In the genomic region with DNA sequence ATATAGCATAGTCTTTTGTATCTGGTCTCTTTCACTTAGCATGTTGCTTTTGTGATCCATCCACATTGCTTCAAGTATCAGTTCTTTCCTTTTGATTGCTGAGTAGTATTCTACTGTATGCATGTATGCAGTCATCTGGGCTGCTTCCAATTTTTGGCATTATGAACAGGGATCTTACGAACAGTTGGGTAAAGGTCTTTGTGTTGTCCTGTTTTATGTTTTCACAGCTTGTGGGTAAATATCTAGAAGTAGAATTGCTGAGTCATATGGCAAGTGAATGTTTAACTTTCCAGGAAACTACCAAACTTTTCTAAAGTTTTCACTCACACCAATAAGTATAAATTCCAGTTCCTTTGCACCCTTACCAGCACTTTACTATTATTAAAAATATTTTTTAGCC, we compare ENCODE assay signal across 15 cellular contexts.
DNase-seq lines count a peak whose midpoint lies in the region; ATAC-seq and TF ChIP-seq lines count a peak whose summit lies in the region.
"Had no signal": no experiment of that assay in that cellular context is flagged by ENCODE, and none has a peak within 500 bp of the region (broad histone marks: within the 10 kb centered on the region; RNA-seq: fewer than 3 reads in every experiment).

No MANE protein-coding gene starts in this region.

- H3K27me3 Mint-ChIP-seq in chondrocyte (ENCODE audit: low read depth), result no peaks in the 10 kb centered on the region
- H3K27me3 Mint-ChIP-seq: CD4-positive, alpha-beta memory T cell had no signal

- no peak overlapping the region for H4K8ac ChIP-seq in IMR-90 (ENCODE audit: low read depth in 2 of 2, low read length in 2 of 2)

- TF ChIP-seq CTCF in IMR-90 (conservative IDR thresholded peaks at IDR 0.05; ENCODE audit: low read depth, low read length) (no peak), chondrocyte (IDR thresholded peaks at IDR 0.05) (no peak), mucosa of descending colon (IDR thresholded peaks at IDR 0.05) (no peak), foreskin keratinocyte (conservative IDR thresholded peaks at IDR 0.05) (no peak)

- H3K4me1 ChIP-seq in IMR-90 (ENCODE audit: control insufficient read depth, insufficient read depth, low read length) (no peaks in the 10 kb centered on the region), mucosa of descending colon (ENCODE audit: low read depth) (no peaks in the 10 kb centered on the region), foreskin keratinocyte (no peaks in the 10 kb centered on the region)
- H3K4me1 ChIP-seq: gastrocnemius medialis had no signal

- no peak overlapping the region for H3K56ac ChIP-seq in IMR-90 (ENCODE audit: extremely low read depth, insufficient read depth, low read length)

- H4K20me1 ChIP-seq in IMR-90 (ENCODE audit: insufficient read depth, low read length), result peaks cover 6% of the 10 kb centered on the region; the same call in 1 of the 2 replicates

- H2AK5ac ChIP-seq in IMR-90 (ENCODE audit: low read depth, low read length), result no peak overlapping the region

- H2BK15ac ChIP-seq in IMR-90 (ENCODE audit: low read depth, low read length), result no peak overlapping the region

- H3K9me3 Mint-ChIP-seq in chondrocyte (ENCODE audit: low read depth), result peaks cover 8% of the 10 kb centered on the region

- no peaks in the 10 kb centered on the region for H3K9me1 ChIP-seq in IMR-90 (ENCODE audit: insufficient read depth, low read length)

- no peak overlapping the region for H3K4me3 ChIP-seq in IMR-90 (ENCODE audit: insufficient read depth, low read depth, low read length)
- H3K4me3 ChIP-seq in mucosa of descending colon, result no peak overlapping the region
- H3K4me3 ChIP-seq: gastrocnemius medialis, GM23248 had no signal

- no TSS peak for BruUV-seq in IMR-90 (replicated peaks; lab: Mats Ljungman, UMichigan)

- TF ChIP-seq RAD21 in IMR-90 (IDR thresholded peaks at IDR 0.05; ENCODE audit: low read length), result no peak

- no CpG with 5 or more reads among the region's 1 CpG for WGBS in IMR-90 (ENCODE audit: extremely low coverage in 2 of 2, insufficient read length in 1 of 2), 2 experiments

- no peak overlapping the region for H2BK5ac ChIP-seq in IMR-90 (ENCODE audit: low read depth, low read length, poor library complexity, severe bottlenecking)

- H4K5ac ChIP-seq in IMR-90 (ENCODE audit: low read depth, low read length), result no peak overlapping the region

- H2BK20ac ChIP-seq in IMR-90 (ENCODE audit: low read depth, low read length), result no peak overlapping the region

- H3K9ac ChIP-seq in IMR-90 (ENCODE audit: low read depth, low read length), result no peak overlapping the region
- H3K9ac ChIP-seq: GM23248 had no signal

- no peak overlapping the region for H3K23ac ChIP-seq in IMR-90 (ENCODE audit: low read depth, low read length)

- peaks cover 0 to 7% of the 10 kb centered on the region in 2 experiments; a peak in 2 of 4 replicates for H3K79me1 ChIP-seq in IMR-90 (ENCODE audit: low read depth in 1 of 2, low read length in 2 of 2)

- POLR2A ChIA-PET in IMR-90 (lab: Charles Lee; ENCODE audit: unreplicated experiment), result no interaction called here

- DNase-seq in IMR-90, result peak; percentile 27
- DNase-seq in chondrocyte (ENCODE audit: low spot score), result no peak
- DNase-seq in mucosa of descending colon, result no peak
- DNase-seq in activated T-cell treated with anti-CD3 and anti-CD28 coated beads for 4 hours, result no peak
- no peak for DNase-seq in foreskin keratinocyte
- DNase-seq: activated CD4-positive, alpha-beta T cell treated with anti-CD3 and anti-CD28 coated beads, Interleukin-2, amount 50 U/mL, for 48 hours; CD4-positive, alpha-beta memory T cell; effector CD8-positive, alpha-beta T cell; gastrocnemius medialis; GM23248; NCI-H1105 treated with DMSO at 0.1 percent for 48 hours; NCI-H226; stimulated activated CD4-positive, alpha-beta T cell treated with anti-CD3 and anti-CD28 coated beads, Interleukin-15, amount 100 ng/mL, for 24 hours had no signal

- H3K9me3 ChIP-seq in IMR-90 (ENCODE audit: control insufficient read depth, insufficient read depth, low read length), result no peaks in the 10 kb centered on the region
- H3K9me3 ChIP-seq in mucosa of descending colon, result no peaks in the 10 kb centered on the region
- H3K9me3 ChIP-seq: gastrocnemius medialis had no signal

- dilution Hi-C loops in IMR-90 (cut with HindIII; ENCODE audit: low sequenced_read_pairs, unreplicated experiment), result no loop called here

- no peak overlapping the region for H3K18ac ChIP-seq in IMR-90 (ENCODE audit: low read depth, low read length)

- peak; percentile 38 for ATAC-seq in GM18858 (IDR thresholded peaks at IDR 0.05; ENCODE audit: unreplicated experiment)
- no peak for ATAC-seq in IMR-90 (ENCODE audit: low read depth)
- ATAC-seq in mucosa of descending colon, result peak; percentile 91
- no peak for ATAC-seq in foreskin keratinocyte
- ATAC-seq in HG02981 (IDR thresholded peaks at IDR 0.05; ENCODE audit: unreplicated experiment), result no peak
- ATAC-seq: gastrocnemius medialis had no signal

- peaks cover 3% of the 10 kb centered on the region; the same call in 1 of the 2 replicates for H3K36me3 ChIP-seq in IMR-90 (ENCODE audit: control insufficient read depth, insufficient read depth, low read length)
- H3K36me3 ChIP-seq in mucosa of descending colon (ENCODE audit: low read depth), result no peaks in the 10 kb centered on the region
- H3K36me3 ChIP-seq: gastrocnemius medialis had no signal

- no peak overlapping the region for H3K4me3 Mint-ChIP-seq in chondrocyte (ENCODE audit: unreplicated experiment)

- no peaks in the 10 kb centered on the region for H3K27me3 ChIP-seq in IMR-90 (ENCODE audit: control insufficient read depth, insufficient read depth, low read length)
- no peaks in the 10 kb centered on the region for H3K27me3 ChIP-seq in foreskin keratinocyte
- H3K27me3 ChIP-seq: gastrocnemius medialis had no signal

- no peak overlapping the region for H2BK120ac ChIP-seq in IMR-90 (ENCODE audit: low read depth, low read length)

- no peak overlapping the region for H3K4me2 ChIP-seq in IMR-90 (ENCODE audit: low read depth, low read length)

- intact Hi-C loops in IMR-90 (cut with micrococcal nuclease), result no loop called here
- intact Hi-C loops in mucosa of descending colon (cut with DNase I, micrococcal nuclease), result no loop called here

- no peak overlapping the region for H2AK9ac ChIP-seq in IMR-90 (replicated peaks; ENCODE audit: low read depth, low read length, poor library complexity)

- no peak overlapping the region for H3K27ac ChIP-seq in IMR-90 (ENCODE audit: insufficient read depth, low read length)
- H3K27ac ChIP-seq in foreskin keratinocyte, result no peak overlapping the region
- H3K27ac ChIP-seq: gastrocnemius medialis, GM23248 had no signal

- H3K27ac Mint-ChIP-seq in chondrocyte (ENCODE audit: unreplicated experiment), result peak overlapping the region; percentile 9

- no peak for TF ChIP-seq POLR2A in IMR-90 (IDR thresholded peaks at IDR 0.05; ENCODE audit: low read depth, low read length)

- H3K4me1 Mint-ChIP-seq in chondrocyte (ENCODE audit: low read depth), result no peaks in the 10 kb centered on the region

- no peak overlapping the region for H3K4ac ChIP-seq in IMR-90 (ENCODE audit: low read depth, low read length)

- in situ Hi-C loops in IMR-90 (cut with MboI; ENCODE audit: low sequenced_read_pairs), result no loop called here

- peaks cover 8% of the 10 kb centered on the region for H3K36me3 Mint-ChIP-seq in chondrocyte (ENCODE audit: low read depth)

- H3K14ac ChIP-seq in IMR-90 (replicated peaks; ENCODE audit: low read depth, low read length), result no peak overlapping the region

- H2AFZ ChIP-seq in IMR-90 (replicated peaks; ENCODE audit: low read length, poor library complexity), result no peak overlapping the region
- H2AFZ ChIP-seq: GM23248 had no signal

- H4K91ac ChIP-seq in IMR-90 (ENCODE audit: insufficient read depth, low read depth, low read length), result no peak overlapping the region

- CTCF ChIA-PET in IMR-90 (lab: Yijun Ruan, JAX), result no interaction called here

TF ChIP-seq in IMR-90, 13 proteins besides CTCF, POLR2A, EP300 and RAD21:
- TF ChIP-seq MAFK (IDR thresholded peaks at IDR 0.05; ENCODE audit: low read depth, low read length) (peak; percentile 45; the same call in 1 of the 2 replicates), NFE2L2 (IDR thresholded peaks at IDR 0.05; ENCODE audit: low read depth, low read length) (peak; percentile 93), RFX5 (IDR thresholded peaks at IDR 0.05; ENCODE audit: low read depth, low read length) (no peak)

Comparison
In these comparisons a context has a peak if more than half of its experiments do, and no peak if none do; other contexts are left out.
1. ATAC-seq: peak in GM18858 (single experiment) and mucosa of descending colon (single experiment); none in IMR-90 (single experiment), foreskin keratinocyte (single experiment) and HG02981 (single experiment).